In the genomic region with DNA sequence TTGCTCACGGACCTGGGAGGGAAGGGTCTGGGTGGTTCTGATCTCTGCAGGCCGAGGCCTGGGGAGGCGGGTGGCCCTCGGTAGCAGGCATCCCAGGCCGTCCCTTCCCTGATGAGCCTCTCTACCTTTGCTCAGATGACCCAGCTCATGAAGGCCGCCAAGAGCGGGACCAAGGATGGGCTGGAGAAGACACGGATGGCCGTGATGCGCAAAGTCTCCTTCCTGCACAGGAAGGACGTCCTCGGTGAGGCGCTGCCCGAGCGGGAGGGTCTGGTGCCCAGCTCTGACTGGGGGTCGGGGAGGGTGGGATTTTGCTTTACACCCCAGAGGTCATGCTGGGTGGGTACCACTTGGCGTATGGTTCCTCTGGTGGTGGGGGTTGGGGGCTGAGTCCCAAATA, we compare ENCODE assay signal across 17 cellular contexts.
"Had no signal": no experiment of that assay in that cellular context is flagged by ENCODE, and none has a peak within 500 bp of the region (broad histone marks: within the 10 kb centered on the region; RNA-seq: fewer than 3 reads in every experiment).

No MANE protein-coding gene starts in this region.

- H3K27ac ChIP-seq: ovary, right atrium auricular region, upper lobe of right lung, vagina had no signal

- FAIRE-seq: endothelial cell of umbilical vein, frontal cortex, islet of Langerhans, small intestine had no signal

- H3K27ac Mint-ChIP-seq: natural killer cell had no signal

- H3K4me1 Mint-ChIP-seq: natural killer cell had no signal

- H3K36me3 Mint-ChIP-seq: natural killer cell had no signal

- ATAC-seq: heart right ventricle, natural killer cell, upper lobe of right lung had no signal

- H3K4me3 Mint-ChIP-seq: natural killer cell, neural crest cell had no signal

- H3K9me3 Mint-ChIP-seq: natural killer cell, neural crest cell had no signal

- H3K27me3 ChIP-seq: heart right ventricle, ovary, right atrium auricular region, stomach, upper lobe of right lung, vagina had no signal

- H3K36me3 ChIP-seq: ovary, upper lobe of right lung had no signal

- H3K9me3 ChIP-seq: heart right ventricle, ovary, right atrium auricular region, stomach, upper lobe of right lung, vagina had no signal

- DNase-seq: dermis blood vessel endothelial cell; erythroblast; heart right ventricle; kidney glomerular epithelial cell; natural killer cell; ovary; small intestine; stimulated activated CD4-positive, alpha-beta T cell treated with anti-CD3 and anti-CD28 coated beads, Interleukin-12 subunit alpha, Interleukin-12 subunit beta, amount 100 ng/mL, for 4 hours; stimulated activated naive CD4-positive, alpha-beta T cell; stomach; upper lobe of right lung had no signal

- H3K4me3 ChIP-seq: heart right ventricle, ovary, right atrium auricular region, stomach, upper lobe of right lung, vagina had no signal
